ENCODE assay signal across 11 cellular contexts in the genomic region with DNA sequence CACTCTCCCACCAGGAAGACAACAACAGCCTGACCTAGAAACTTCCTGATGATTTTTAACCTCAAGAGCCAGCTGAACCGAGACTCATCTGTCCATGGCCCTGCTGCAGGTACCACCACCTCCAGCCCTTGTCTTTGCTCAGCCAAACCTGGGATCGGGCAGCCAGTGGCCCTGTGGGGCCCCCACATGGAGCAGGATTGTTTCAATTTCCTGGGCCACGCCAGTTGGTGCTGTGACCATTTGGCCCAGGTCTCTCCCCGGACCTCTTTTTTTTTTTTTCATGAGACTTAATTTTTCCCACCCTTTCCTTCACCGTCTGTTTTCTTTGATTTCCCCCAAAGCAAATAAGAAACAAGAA. TPM values are rescaled to one million over a fixed set of nuclear protein-coding genes. Genes with fewer than 3 reads are reported as not detected.
DNase-seq lines count a peak whose midpoint lies in the region; ATAC-seq, FAIRE-seq and TF ChIP-seq lines count a peak whose summit lies in the region.
"Had no signal": no experiment of that assay in that cellular context is flagged by ENCODE, and none has a peak within 500 bp of the region (broad histone marks: within the 10 kb centered on the region; RNA-seq: fewer than 3 reads in every experiment).

No MANE protein-coding gene starts in this region.

- no peak overlapping the region for H3K4me3 ChIP-seq in A549
- H3K4me3 ChIP-seq in K562 = no peak overlapping the region
- no peak overlapping the region for H3K4me3 ChIP-seq in mesodermal cell (ENCODE audit: extremely low read depth, insufficient read depth, low read length, poor library complexity, severe bottlenecking)
- no peak overlapping the region for H3K4me3 ChIP-seq in adrenal gland
- H3K4me3 ChIP-seq: uterus had no signal

- H2AFZ ChIP-seq in K562 (ENCODE audit: low read depth, low read length) = no peak overlapping the region

- H3K27ac ChIP-seq in A549 (peak overlapping the region; percentile 1 to 34; a peak in 3 of 6 replicates), K562 (ENCODE audit: extremely low read depth, low read depth, low read length) (peak overlapping the region; percentile 1; the same call in 1 of the 3 replicates), mesodermal cell (ENCODE audit: low read depth, low read length, severe bottlenecking) (peak overlapping the region; percentile 63), adrenal gland (peak overlapping the region in 2 of 5 donors; percentile 40 to 41)

- TF ChIP-seq CTCF in A549 (IDR thresholded peaks at IDR 0.05) (no peak), K562 (IDR thresholded peaks at IDR 0.05 in 2 of 3, conservative IDR thresholded peaks at IDR 0.05 in 1 of 3; ENCODE audit: insufficient read depth in 2 of 3, low read depth in 1 of 3, low read length in 3 of 3) (no peak), adrenal gland (IDR thresholded peaks at IDR 0.05) (no peak)

- intact Hi-C loops in K562 (cut with micrococcal nuclease) (no loop called here), adrenal gland (cut with DNase I) (no loop called here)

- no peaks in the 10 kb centered on the region for H4K20me1 ChIP-seq in K562 (replicated peaks; ENCODE audit: control insufficient read depth, insufficient read depth, low read length)

- H3K4me2 ChIP-seq in A549 (peak overlapping the region; percentile 89; the same call in 2 of the 3 replicates), K562 (ENCODE audit: insufficient read depth, low read length) (no peak overlapping the region)

- in situ Hi-C loops in K562 (cut with MboI) = no loop called here

- TF ChIP-seq EP300 in A549 (IDR thresholded peaks at IDR 0.05) = no peak
- no peak for TF ChIP-seq EP300 in K562 (IDR thresholded peaks at IDR 0.05; ENCODE audit: low read length)

- H3K4me1 ChIP-seq in A549 = peaks cover 31% of the 10 kb centered on the region
- H3K4me1 ChIP-seq in K562 (replicated peaks in 1 of 2; ENCODE audit: control insufficient read depth in 2 of 2, insufficient read depth in 2 of 2, low read length in 2 of 2) = peaks cover 56 to 57% of the 10 kb centered on the region in 2 experiments
- peaks cover 48% of the 10 kb centered on the region for H3K4me1 ChIP-seq in mesodermal cell (ENCODE audit: control insufficient read depth, insufficient read depth, low read length, poor library complexity, severe bottlenecking)
- peaks cover 0 to 35% of the 10 kb centered on the region in 2 donors for H3K4me1 ChIP-seq in adrenal gland (replicated peaks in 1 of 2)

- H3K9me3 ChIP-seq in A549 (no peaks in the 10 kb centered on the region), K562 (replicated peaks; ENCODE audit: control insufficient read depth, insufficient read depth, low read depth, low read length) (no peaks in the 10 kb centered on the region), mesodermal cell (ENCODE audit: control insufficient read depth, low read length) (no peaks in the 10 kb centered on the region), adrenal gland (replicated peaks in 1 of 3) (no peaks in the 10 kb centered on the region)
- H3K9me3 ChIP-seq: uterus had no signal

- H3K79me2 ChIP-seq in K562 (ENCODE audit: control insufficient read depth, insufficient read depth, low read length) = peaks cover 65% of the 10 kb centered on the region

- CTCF ChIA-PET in A549 (lab: Yijun Ruan, JAX) = interaction anchor here (1.8 kb wide), 1 partner anchor 61 kb away, joined by 9 read pairs; no protein-coding TSS in a partner anchor
- CTCF ChIA-PET in K562 (lab: Yijun Ruan, JAX; ENCODE audit: low intra/inter-chr PET ratio) = no interaction called here

- TF ChIP-seq RAD21 in A549 (conservative IDR thresholded peaks at IDR 0.05 in 1 of 2, IDR thresholded peaks at IDR 0.05 in 1 of 2) = no peak
- TF ChIP-seq RAD21 in K562 (CRISPR knock-in tag; conservative IDR thresholded peaks at IDR 0.05 in 1 of 2, IDR thresholded peaks at IDR 0.05 in 1 of 2) = peak in 1 of 2 experiments; percentile 4; a peak in 1 of 4 replicates

- peak overlapping the region in 1 of 2 experiments; percentile 5; a peak in 1 of 4 replicates for H3K9ac ChIP-seq in K562 (ENCODE audit: insufficient read depth in 1 of 2, low read depth in 2 of 2, low read length in 2 of 2)

- TF ChIP-seq POLR2A in A549 (IDR thresholded peaks at IDR 0.05; ENCODE audit: low read length) (no peak), K562 (conservative IDR thresholded peaks at IDR 0.05) (no peak), adrenal gland (IDR thresholded peaks at IDR 0.05) (no peak)

- H3K9me1 ChIP-seq in K562 (ENCODE audit: control insufficient read depth, insufficient read depth, low read length) = no peaks in the 10 kb centered on the region

- ATAC-seq in A549 (peak in 1 of 2 experiments; percentile 1; a peak in 1 of 6 replicates), K562 (no peak)

- POLR2A ChIA-PET in A549 (lab: Yijun Ruan, JAX) (no interaction called here), K562 (lab: Yijun Ruan, JAX) (no interaction called here)

- FAIRE-seq in A549 (lab: Jason Lieb, UNC) (no peak), K562 (lab: Jason Lieb, UNC) (no peak)

- H3K36me3 ChIP-seq in K562 (ENCODE audit: control insufficient read depth, insufficient read depth, low read length) = peaks cover 70% of the 10 kb centered on the region; the same call in 2 of the 3 replicates
- peaks cover 13% of the 10 kb centered on the region for H3K36me3 ChIP-seq in mesodermal cell (ENCODE audit: control insufficient read depth, insufficient read depth, low read length)
- H3K36me3 ChIP-seq in adrenal gland (replicated peaks in 1 of 2) = peaks cover 0 to 6% of the 10 kb centered on the region in 2 donors
- H3K36me3 ChIP-seq: uterus had no signal

- no TSS peak for BruUV-seq in K562 (replicated peaks; lab: Mats Ljungman, UMichigan)

- no peaks in the 10 kb centered on the region for H3K27me3 ChIP-seq in K562 (ENCODE audit: control insufficient read depth in 2 of 2, insufficient read depth in 2 of 2, low read length in 2 of 2)
- H3K27me3 ChIP-seq in adrenal gland = no peaks in the 10 kb centered on the region
- H3K27me3 ChIP-seq: uterus had no signal

- no peak for DNase-seq in A549 (ENCODE audit: low read depth in 1 of 2, low spot score in 1 of 2)
- no peak for DNase-seq in K562 (ENCODE audit: extremely low read depth in 1 of 4, low spot score in 3 of 4)
- DNase-seq in stimulated activated naive CD4-positive, alpha-beta T cell treated with Interleukin-2 at 50 U/mL for 16 hours (lab: John Stamatoyannopoulos, UW) = no peak
- no peak for DNase-seq in adrenal gland
- no peak for DNase-seq in GM19238 (ENCODE audit: insufficient read length, low spot score)
- DNase-seq: activated CD4-positive, alpha-beta T cell treated with anti-CD3 and anti-CD28 coated beads, Interleukin-2, amount 50 U/mL, for 48 hours; activated gamma-delta T cell treated with Interleukin-2 at 50 U/mL for 16 hours; cerebellar nuclear complex; NCI-H1417; uterus had no signal

- 67% methylated on average over 5 of the region's 5 CpGs for WGBS in A549 (ENCODE audit: missing lambda C conversion rate)
- 58% methylated on average over 5 of the region's 5 CpGs for WGBS in K562 (ENCODE audit: insufficient coverage, low coverage, missing lambda C conversion rate)
- WGBS in mesodermal cell (ENCODE audit: insufficient coverage in 2 of 2), 2 experiments = 21 to 35% methylated on average over 4 to 5 of the region's 5 CpGs
- WGBS in adrenal gland, 4 donors = 75 to 78% (median 77%) methylated on average over 5 of the region's 5 CpGs

RNA-seq across cellular contexts. Expression of gene HOXB2, which starts 8.3 kb away (rescaled TPM):
- polyA plus RNA-seq in A549 (2011; rRNA removed) (2.6 and 2.7 TPM in 2 replicates), A549 (2017; fragmentation: RNase III; extraction: RNeasy Plus Mini Kit Qiagen cat#74134 plus additional on column Dnase treatment) (0.58 to 0.65 TPM (median 0.60 TPM) in 3 replicates), K562 (2011; rRNA removed) (15.9 and 16.4 TPM in 2 replicates), K562 (2014; fragmentation: Illumina TruSeq; extraction: Trizol) (32.5 and 32.6 TPM in 2 replicates), K562 (2014; fragmentation: Nextera tagmentation; extraction: Ambion mirVana) (1 to 10 TPM; 2.1 to 3.1 TPM), K562 (2014; rRNA removed) (66.4 and 97.7 TPM in 2 replicates), adrenal gland (10 to 100 TPM; 17.9 to 73.6 (median 24.2) TPM)
- 1.8 and 2.7 TPM in 2 replicates for polyA plus RNA-seq in A549 (2012; cell fraction: cytosol; rRNA removed)
- 3.6 and 3.7 TPM in 2 replicates for polyA plus RNA-seq in A549 (2012; cell fraction: nucleus; rRNA removed)
- polyA minus RNA-seq in A549 (2011; rRNA and poly(A)+ RNA removed) = 0.79 and 0.92 TPM in 2 replicates
- 18.7 and 27.7 TPM in 2 replicates for total RNA-seq in K562 (2011; cell fraction: chromatin; rRNA removed; ENCODE audit: low replicate concordance)
- 34.9 and 41.4 TPM in 2 replicates for total RNA-seq in K562 (2011; cell fraction: nucleolus; rRNA removed)
- total RNA-seq in K562 (2011; cell fraction: nucleoplasm; rRNA removed) = 30.6 and 32.7 TPM in 2 replicates
- total RNA-seq in K562 (2014; rRNA removed) (35.0 and 42.1 TPM in 2 replicates), K562 (2014; rRNA removed; fragmentation: Illumina TruSeq; extraction: Trizol) (13.0 and 16.9 TPM in 2 replicates), K562 (2015; rRNA removed; fragmentation: Illumina TruSeq; extraction: Trizol) (21.2 and 22.2 TPM in 2 replicates), K562 (2021) (74.2 and 75.5 TPM in 2 replicates), adrenal gland (10 to 100 TPM; 10.6 to 61.1 (median 29.0) TPM)
- polyA plus RNA-seq in K562 (2011; cell fraction: cytosol; rRNA removed) = 24.2 and 53.7 TPM in 2 replicates
- 43.7 and 75.1 TPM in 2 replicates for polyA plus RNA-seq in K562 (2011; cell fraction: nucleus; rRNA removed)
- 50.1 and 61.9 TPM in 2 replicates for polyA plus RNA-seq in K562 (2012)
- 5.8 and 6.4 TPM in 2 replicates for polyA minus RNA-seq in K562 (2011; rRNA and poly(A)+ RNA removed)
- polyA minus RNA-seq in K562 (2011; cell fraction: cytosol; rRNA and poly(A)+ RNA removed) = 7.7 and 8.4 TPM in 2 replicates
- 21.1 and 32.0 TPM in 2 replicates for polyA minus RNA-seq in K562 (2011; cell fraction: nucleus; rRNA and poly(A)+ RNA removed)
- polyA plus RNA-seq in mesodermal cell (2013, experiment 1 of 2) = 53.6 TPM
- 52.0 TPM for polyA plus RNA-seq in mesodermal cell (2013, experiment 2 of 2)

RNA-seq across cellular contexts. Expression of gene HOXB1, which starts 22.4 kb away (rescaled TPM):
- polyA plus RNA-seq in A549 (2011; rRNA removed) (not detected in 2 replicates), A549 (2017; fragmentation: RNase III; extraction: RNeasy Plus Mini Kit Qiagen cat#74134 plus additional on column Dnase treatment) (not detected in 3 replicates), K562 (2011; rRNA removed) (0.04 TPM in 1 of 2 replicates, not detected in the other), K562 (2014; fragmentation: Illumina TruSeq; extraction: Trizol) (not detected in 2 replicates), K562 (2014; fragmentation: Nextera tagmentation; extraction: Ambion mirVana) (not detected), K562 (2014; rRNA removed) (not detected in 2 replicates), adrenal gland (not detected)
- polyA plus RNA-seq in A549 (2012; cell fraction: cytosol; rRNA removed) = not detected in 2 replicates
- polyA plus RNA-seq in A549 (2012; cell fraction: nucleus; rRNA removed) = 0.06 TPM in 1 of 2 replicates, not detected in the other
- not detected in 2 replicates for polyA minus RNA-seq in A549 (2011; rRNA and poly(A)+ RNA removed)
- not detected in 2 replicates for total RNA-seq in K562 (2011; cell fraction: chromatin; rRNA removed; ENCODE audit: low replicate concordance)
- total RNA-seq in K562 (2011; cell fraction: nucleolus; rRNA removed) = not detected in 2 replicates
- total RNA-seq in K562 (2011; cell fraction: nucleoplasm; rRNA removed) = not detected in 2 replicates
- total RNA-seq in K562 (2014; rRNA removed) (not detected in 2 replicates), K562 (2014; rRNA removed; fragmentation: Illumina TruSeq; extraction: Trizol) (not detected in 2 replicates), K562 (2015; rRNA removed; fragmentation: Illumina TruSeq; extraction: Trizol) (not detected in 2 replicates), K562 (2021) (not detected in 2 replicates), adrenal gland (not detected)
- polyA plus RNA-seq in K562 (2011; cell fraction: cytosol; rRNA removed) = not detected in 2 replicates
- not detected in 2 replicates for polyA plus RNA-seq in K562 (2011; cell fraction: nucleus; rRNA removed)
- not detected in 2 replicates for polyA plus RNA-seq in K562 (2012)
- polyA minus RNA-seq in K562 (2011; rRNA and poly(A)+ RNA removed) = not detected in 2 replicates
- not detected in 2 replicates for polyA minus RNA-seq in K562 (2011; cell fraction: cytosol; rRNA and poly(A)+ RNA removed)
- not detected in 2 replicates for polyA minus RNA-seq in K562 (2011; cell fraction: nucleus; rRNA and poly(A)+ RNA removed)
- 10.0 TPM for polyA plus RNA-seq in mesodermal cell (2013, experiment 1 of 2)
- 14.1 TPM for polyA plus RNA-seq in mesodermal cell (2013, experiment 2 of 2)
- total RNA-seq: uterus had no signal

RNA-seq across cellular contexts. Expression of gene HOXB4, which starts 25.0 kb away (rescaled TPM):
- 0.74 and 0.75 TPM in 2 replicates for polyA plus RNA-seq in A549 (2011; rRNA removed)
- 0.25 and 0.29 TPM in 2 replicates for polyA plus RNA-seq in A549 (2012; cell fraction: cytosol; rRNA removed)
- 1.6 TPM in 2 replicates for polyA plus RNA-seq in A549 (2012; cell fraction: nucleus; rRNA removed)
- polyA plus RNA-seq in A549 (2017; fragmentation: RNase III; extraction: RNeasy Plus Mini Kit Qiagen cat#74134 plus additional on column Dnase treatment) = 0.24 to 0.37 TPM (median 0.30 TPM) in 3 replicates
- 0.44 and 0.99 TPM in 2 replicates for polyA minus RNA-seq in A549 (2011; rRNA and poly(A)+ RNA removed)
- total RNA-seq in K562 (2011; cell fraction: chromatin; rRNA removed; ENCODE audit: low replicate concordance) = 46.4 and 55.0 TPM in 2 replicates
- 33.6 and 35.9 TPM in 2 replicates for total RNA-seq in K562 (2011; cell fraction: nucleolus; rRNA removed)
- 34.9 and 40.6 TPM in 2 replicates for total RNA-seq in K562 (2011; cell fraction: nucleoplasm; rRNA removed)
- total RNA-seq in K562 (2014; rRNA removed) = 23.9 and 26.4 TPM in 2 replicates
- total RNA-seq in K562 (2014; rRNA removed; fragmentation: Illumina TruSeq; extraction: Trizol) = 10.6 and 10.8 TPM in 2 replicates
- total RNA-seq in K562 (2015; rRNA removed; fragmentation: Illumina TruSeq; extraction: Trizol) = 14.6 and 14.9 TPM in 2 replicates
- total RNA-seq in K562 (2021) = 33.2 and 34.9 TPM in 2 replicates
- polyA plus RNA-seq in K562 (2011; rRNA removed) = 9.2 and 13.0 TPM in 2 replicates
- polyA plus RNA-seq in K562 (2011; cell fraction: cytosol; rRNA removed) = 10.4 and 12.6 TPM in 2 replicates
- polyA plus RNA-seq in K562 (2011; cell fraction: nucleus; rRNA removed) = 44.4 and 69.1 TPM in 2 replicates
- polyA plus RNA-seq in K562 (2012) = 16.3 and 24.5 TPM in 2 replicates
- 27.5 and 30.2 TPM in 2 replicates for polyA plus RNA-seq in K562 (2014; fragmentation: Illumina TruSeq; extraction: Trizol)
- polyA plus RNA-seq in K562 (2014; fragmentation: Nextera tagmentation; extraction: Ambion mirVana) = 1 to 10 TPM; 1.6 to 2.6 TPM
- 22.5 and 27.2 TPM in 2 replicates for polyA plus RNA-seq in K562 (2014; rRNA removed)
- 4.4 and 4.6 TPM in 2 replicates for polyA minus RNA-seq in K562 (2011; rRNA and poly(A)+ RNA removed)
- polyA minus RNA-seq in K562 (2011; cell fraction: cytosol; rRNA and poly(A)+ RNA removed) = 5.2 and 7.6 TPM in 2 replicates
- polyA minus RNA-seq in K562 (2011; cell fraction: nucleus; rRNA and poly(A)+ RNA removed) = 14.8 and 17.5 TPM in 2 replicates
- polyA plus RNA-seq in mesodermal cell (2013, experiment 1 of 2) = 6.6 TPM
- polyA plus RNA-seq in mesodermal cell (2013, experiment 2 of 2) = 7.8 TPM
- 1 to 10 TPM; 1.7 to 9.8 (median 3.3) TPM for total RNA-seq in adrenal gland
- polyA plus RNA-seq in adrenal gland = 1 to 10 TPM; 3.1 to 4.7 (median 4.5) TPM

RNA-seq across cellular contexts. Expression of gene HOXB3, which starts 36.9 kb away (rescaled TPM):
- polyA plus RNA-seq in A549 (2011; rRNA removed) (11.6 and 17.0 TPM in 2 replicates), A549 (2017; fragmentation: RNase III; extraction: RNeasy Plus Mini Kit Qiagen cat#74134 plus additional on column Dnase treatment) (7.0 to 10.2 TPM (median 8.6 TPM) in 3 replicates), K562 (2011; rRNA removed) (15.7 and 21.5 TPM in 2 replicates), K562 (2014; fragmentation: Illumina TruSeq; extraction: Trizol) (23.5 and 27.0 TPM in 2 replicates), K562 (2014; fragmentation: Nextera tagmentation; extraction: Ambion mirVana) (1 to 10 TPM; 2.4 to 2.5 TPM), K562 (2014; rRNA removed) (33.0 and 41.3 TPM in 2 replicates), adrenal gland (10 to 100 TPM in 2 of 3 donors, 1 to 10 TPM in 1; 3.3 to 28.8 (median 11.4) TPM)
- polyA plus RNA-seq in A549 (2012; cell fraction: cytosol; rRNA removed) = 9.3 and 12.8 TPM in 2 replicates
- 38.5 and 48.1 TPM in 2 replicates for polyA plus RNA-seq in A549 (2012; cell fraction: nucleus; rRNA removed)
- 4.0 and 5.5 TPM in 2 replicates for polyA minus RNA-seq in A549 (2011; rRNA and poly(A)+ RNA removed)
- total RNA-seq in K562 (2011; cell fraction: chromatin; rRNA removed; ENCODE audit: low replicate concordance) = 75.2 and 108 TPM in 2 replicates
- 47.0 and 47.2 TPM in 2 replicates for total RNA-seq in K562 (2011; cell fraction: nucleolus; rRNA removed)
- total RNA-seq in K562 (2011; cell fraction: nucleoplasm; rRNA removed) = 90.9 and 153 TPM in 2 replicates
- total RNA-seq in K562 (2014; rRNA removed) (11.8 and 17.2 TPM in 2 replicates), K562 (2014; rRNA removed; fragmentation: Illumina TruSeq; extraction: Trizol) (20.2 and 21.2 TPM in 2 replicates), K562 (2015; rRNA removed; fragmentation: Illumina TruSeq; extraction: Trizol) (24.7 and 28.1 TPM in 2 replicates), K562 (2021) (22.7 and 28.3 TPM in 2 replicates), adrenal gland (10 to 100 TPM in 4 of 8 donors, 1 to 10 TPM in 4; 2.3 to 18.8 (median 8.8) TPM)
- polyA plus RNA-seq in K562 (2011; cell fraction: cytosol; rRNA removed) = 11.5 and 17.9 TPM in 2 replicates
- 93.6 and 118 TPM in 2 replicates for polyA plus RNA-seq in K562 (2011; cell fraction: nucleus; rRNA removed)
- 19.2 and 37.9 TPM in 2 replicates for polyA plus RNA-seq in K562 (2012)
- polyA minus RNA-seq in K562 (2011; rRNA and poly(A)+ RNA removed) = 5.3 and 9.5 TPM in 2 replicates
- 3.6 and 5.7 TPM in 2 replicates for polyA minus RNA-seq in K562 (2011; cell fraction: cytosol; rRNA and poly(A)+ RNA removed)
- polyA minus RNA-seq in K562 (2011; cell fraction: nucleus; rRNA and poly(A)+ RNA removed) = 29.2 and 37.0 TPM in 2 replicates
- 28.7 TPM for polyA plus RNA-seq in mesodermal cell (2013, experiment 1 of 2)
- 27.8 TPM for polyA plus RNA-seq in mesodermal cell (2013, experiment 2 of 2)

RNA-seq across cellular contexts. Expression of gene HOXB5, which starts 40.4 kb away (rescaled TPM):
- polyA plus RNA-seq in A549 (2011; rRNA removed) (2.5 and 2.7 TPM in 2 replicates), A549 (2017; fragmentation: RNase III; extraction: RNeasy Plus Mini Kit Qiagen cat#74134 plus additional on column Dnase treatment) (2.1 to 3.0 TPM (median 2.4 TPM) in 3 replicates), K562 (2011; rRNA removed) (0.36 and 0.87 TPM in 2 replicates), K562 (2014; fragmentation: Illumina TruSeq; extraction: Trizol) (1.4 and 1.5 TPM in 2 replicates), K562 (2014; fragmentation: Nextera tagmentation; extraction: Ambion mirVana) (under 1 TPM; 0.24 to 0.25 TPM), K562 (2014; rRNA removed) (2.7 and 3.2 TPM in 2 replicates), adrenal gland (10 to 100 TPM in 1 of 3 donors, 1 to 10 TPM in 2; 4.2 to 10.5 (median 5.6) TPM)
- 1.9 and 2.5 TPM in 2 replicates for polyA plus RNA-seq in A549 (2012; cell fraction: cytosol; rRNA removed)
- polyA plus RNA-seq in A549 (2012; cell fraction: nucleus; rRNA removed) = 21.9 and 24.5 TPM in 2 replicates
- 0.39 and 0.74 TPM in 2 replicates for polyA minus RNA-seq in A549 (2011; rRNA and poly(A)+ RNA removed)
- total RNA-seq in K562 (2011; cell fraction: chromatin; rRNA removed; ENCODE audit: low replicate concordance) = 4.9 and 5.1 TPM in 2 replicates
- total RNA-seq in K562 (2011; cell fraction: nucleolus; rRNA removed) = 1.8 and 2.0 TPM in 2 replicates
- 2.4 and 3.7 TPM in 2 replicates for total RNA-seq in K562 (2011; cell fraction: nucleoplasm; rRNA removed)
- total RNA-seq in K562 (2014; rRNA removed) (0.27 and 0.57 TPM in 2 replicates), K562 (2014; rRNA removed; fragmentation: Illumina TruSeq; extraction: Trizol) (0.38 and 0.65 TPM in 2 replicates), K562 (2015; rRNA removed; fragmentation: Illumina TruSeq; extraction: Trizol) (0.75 and 0.80 TPM in 2 replicates), K562 (2021) (2.4 and 2.6 TPM in 2 replicates), adrenal gland (1 to 10 TPM in 6 of 8 donors, under 1 TPM in 2; 0.12 to 4.8 (median 2.7) TPM)
- polyA plus RNA-seq in K562 (2011; cell fraction: cytosol; rRNA removed) = 0.36 and 0.52 TPM in 2 replicates
- polyA plus RNA-seq in K562 (2011; cell fraction: nucleus; rRNA removed) = 3.7 TPM in 2 replicates
- polyA plus RNA-seq in K562 (2012) = 2.9 and 6.4 TPM in 2 replicates
- polyA minus RNA-seq in K562 (2011; rRNA and poly(A)+ RNA removed) = 0.11 and 0.15 TPM in 2 replicates
- polyA minus RNA-seq in K562 (2011; cell fraction: cytosol; rRNA and poly(A)+ RNA removed) = 0.38 and 0.82 TPM in 2 replicates
- 0.54 and 1.1 TPM in 2 replicates for polyA minus RNA-seq in K562 (2011; cell fraction: nucleus; rRNA and poly(A)+ RNA removed)
- 13.7 TPM for polyA plus RNA-seq in mesodermal cell (2013, experiment 1 of 2)
- 15.0 TPM for polyA plus RNA-seq in mesodermal cell (2013, experiment 2 of 2)
